In genomic region chr19:49497790-49498106, GRCh38 we compare ENCODE assay signal across 7 cellular contexts. TPM values are rescaled to one million over a fixed set of nuclear protein-coding genes. Genes with fewer than 3 reads are reported as not detected.
DNase-seq lines count a peak whose midpoint lies in the region; ATAC-seq and TF ChIP-seq lines count a peak whose summit lies in the region.

No MANE protein-coding gene starts in this region.

- peaks cover 52% of the 10 kb centered on the region for H3K36me3 Mint-ChIP-seq in activated CD8-positive, alpha-beta T cell treated with anti-CD3 and anti-CD28 coated beads, Interleukin-2, amount 10 ng/mL, durations not matched to agents 7 days and 5 days (ENCODE audit: low read depth)
- peaks cover 49% of the 10 kb centered on the region for H3K36me3 Mint-ChIP-seq in stimulated activated memory B cell treated with anti-CD40 and anti-IgM and Interleukin-4, amounts not matched to agents 10 μg/mL and 1 μg/mL and 100 μg/mL, for 72 hours

- peaks cover 52% of the 10 kb centered on the region for H3K4me1 Mint-ChIP-seq in activated CD8-positive, alpha-beta T cell treated with anti-CD3 and anti-CD28 coated beads, Interleukin-2, amount 10 ng/mL, durations not matched to agents 7 days and 5 days (ENCODE audit: low read depth)
- H3K4me1 Mint-ChIP-seq in stimulated activated memory B cell treated with anti-CD40 and anti-IgM and Interleukin-4, amounts not matched to agents 10 μg/mL and 1 μg/mL and 100 μg/mL, for 72 hours, result peaks cover 63% of the 10 kb centered on the region

- no peaks in the 10 kb centered on the region for H3K9me3 ChIP-seq in gastroesophageal sphincter

- H3K27ac ChIP-seq in HL-60 (replicated peaks) (no peak overlapping the region; the same call in 1 of the 2 replicates), gastroesophageal sphincter (peak overlapping the region in 3 of 4 donors; percentile 90 to 96 (median 92)), substantia nigra (ENCODE audit: low read depth, low read length, poor library complexity, severe bottlenecking) (no peak overlapping the region)

- H3K27me3 Mint-ChIP-seq in activated CD8-positive, alpha-beta T cell treated with anti-CD3 and anti-CD28 coated beads, Interleukin-2, amount 10 ng/mL, durations not matched to agents 7 days and 5 days (ENCODE audit: low read depth), result no peaks in the 10 kb centered on the region
- no peaks in the 10 kb centered on the region for H3K27me3 Mint-ChIP-seq in stimulated activated memory B cell treated with anti-CD40 and anti-IgM and Interleukin-4, amounts not matched to agents 10 μg/mL and 1 μg/mL and 100 μg/mL, for 72 hours

- TF ChIP-seq CTCF in HL-60 (IDR thresholded peaks at IDR 0.05; ENCODE audit: insufficient read depth, low read length) (no peak), gastroesophageal sphincter (IDR thresholded peaks at IDR 0.05) (no peak)

- no peak for TF ChIP-seq EP300 in gastroesophageal sphincter (IDR thresholded peaks at IDR 0.05)

- 83 to 100% methylated on average over 2 to 8 of the region's 12 CpGs for WGBS in gastroesophageal sphincter (ENCODE audit: low coverage in 1 of 2), 2 donors

- H3K9me3 Mint-ChIP-seq in activated CD8-positive, alpha-beta T cell treated with anti-CD3 and anti-CD28 coated beads, Interleukin-2, amount 10 ng/mL, durations not matched to agents 7 days and 5 days (ENCODE audit: insufficient read depth), result no peaks in the 10 kb centered on the region
- no peaks in the 10 kb centered on the region for H3K9me3 Mint-ChIP-seq in stimulated activated memory B cell treated with anti-CD40 and anti-IgM and Interleukin-4, amounts not matched to agents 10 μg/mL and 1 μg/mL and 100 μg/mL, for 72 hours

- H3K27me3 ChIP-seq in HL-60 (ENCODE audit: insufficient read depth, poor library complexity, severe bottlenecking), result no peaks in the 10 kb centered on the region
- no peaks in the 10 kb centered on the region for H3K27me3 ChIP-seq in gastroesophageal sphincter

- no peak for ATAC-seq in activated CD8-positive, alpha-beta T cell treated with anti-CD3 and anti-CD28 coated beads, Interleukin-2, amount 10 ng/mL, durations not matched to agents 7 days and 5 days
- no peak for ATAC-seq in gastroesophageal sphincter
- ATAC-seq in stimulated activated memory B cell treated with anti-CD40 and anti-IgM and Interleukin-4, amounts not matched to agents 10 μg/mL and 1 μg/mL and 100 μg/mL, for 72 hours, result no peak

- H3K4me3 ChIP-seq in HL-60 (replicated peaks; ENCODE audit: insufficient read depth, low read length), result peak overlapping the region; percentile 81
- H3K4me3 ChIP-seq in gastroesophageal sphincter, result peak overlapping the region in 1 of 2 donors; percentile 67

- H3K27ac Mint-ChIP-seq in activated CD8-positive, alpha-beta T cell treated with anti-CD3 and anti-CD28 coated beads, Interleukin-2, amount 10 ng/mL, durations not matched to agents 7 days and 5 days, result peak overlapping the region; percentile 99
- H3K27ac Mint-ChIP-seq in stimulated activated memory B cell treated with anti-CD40 and anti-IgM and Interleukin-4, amounts not matched to agents 10 μg/mL and 1 μg/mL and 100 μg/mL, for 72 hours, result peak overlapping the region; percentile 98

- POLR2A ChIA-PET in activated CD8-positive, alpha-beta T cell treated with anti-CD3 and anti-CD28 coated beads, Interleukin-2, amount 10 ng/mL, durations not matched to agents 7 days and 5 days (lab: Charles Lee), result no interaction called here

- TF ChIP-seq POLR2A in gastroesophageal sphincter (IDR thresholded peaks at IDR 0.05), result no peak

- peak overlapping the region; percentile 99 for H3K4me3 Mint-ChIP-seq in activated CD8-positive, alpha-beta T cell treated with anti-CD3 and anti-CD28 coated beads, Interleukin-2, amount 10 ng/mL, durations not matched to agents 7 days and 5 days
- peak overlapping the region; percentile 91 for H3K4me3 Mint-ChIP-seq in stimulated activated memory B cell treated with anti-CD40 and anti-IgM and Interleukin-4, amounts not matched to agents 10 μg/mL and 1 μg/mL and 100 μg/mL, for 72 hours

- peaks cover 8 to 58% (median 26%) of the 10 kb centered on the region in 3 donors for H3K4me1 ChIP-seq in gastroesophageal sphincter

- DNase-seq in HL-60 (ENCODE audit: low read depth in 1 of 2, low spot score in 1 of 2), result no peak
- no peak for DNase-seq in activated CD8-positive, alpha-beta T cell treated with anti-CD3 and anti-CD28 coated beads, Interleukin-2, amount 10 ng/mL, durations not matched to agents 7 days and 5 days
- no peak for DNase-seq in substantia nigra (lab: John Stamatoyannopoulos, UW)
- DNase-seq in GOT3 (lab: John Stamatoyannopoulos, UW), result no peak
- DNase-seq in DMS 273 (lab: John Stamatoyannopoulos, UW; ENCODE audit: unreplicated experiment), result no peak

- CTCF ChIA-PET in activated CD8-positive, alpha-beta T cell treated with anti-CD3 and anti-CD28 coated beads, Interleukin-2, amount 10 ng/mL, durations not matched to agents 7 days and 5 days (lab: Charles Lee), result interaction anchor here (0.9 to 2.7 kb wide), 3 partner anchors 9 to 183 kb away, joined by 3 to 8 read pairs (median 3); no protein-coding TSS in a partner anchor

- peaks cover 0 to 42% of the 10 kb centered on the region in 2 donors for H3K36me3 ChIP-seq in gastroesophageal sphincter

RNA-seq across cellular contexts. Expression of gene RPS11, which starts 1.5 kb away (rescaled TPM):
- 1,000 to 10,000 TPM; 2,117 to 2,361 TPM for total RNA-seq in activated CD8-positive, alpha-beta T cell treated with anti-CD3 and anti-CD28 coated beads, Interleukin-2, amount 10 ng/mL, durations not matched to agents 7 days and 5 days
- total RNA-seq in gastroesophageal sphincter, result 1,000 to 10,000 TPM; 2,443 to 5,156 (median 3,385) TPM

RNA-seq across cellular contexts. Expression of gene RPL13A, which starts 10.3 kb away (rescaled TPM):
- 1,000 to 10,000 TPM; 1,992 to 2,019 TPM for total RNA-seq in activated CD8-positive, alpha-beta T cell treated with anti-CD3 and anti-CD28 coated beads, Interleukin-2, amount 10 ng/mL, durations not matched to agents 7 days and 5 days
- total RNA-seq in gastroesophageal sphincter, result 1,000 to 10,000 TPM; 1,269 to 3,399 (median 2,205) TPM

RNA-seq across cellular contexts. Expression of gene FCGRT, which starts 14.7 kb away (rescaled TPM):
- total RNA-seq in activated CD8-positive, alpha-beta T cell treated with anti-CD3 and anti-CD28 coated beads, Interleukin-2, amount 10 ng/mL, durations not matched to agents 7 days and 5 days, result 1 to 10 TPM; 7.5 to 8.4 TPM
- total RNA-seq in gastroesophageal sphincter, result 100 to 1,000 TPM in 3 of 4 donors, 10 to 100 TPM in 1; 78.6 to 255 (median 158) TPM

RNA-seq across cellular contexts. Expression of gene FLT3LG, which starts 23.7 kb away (rescaled TPM):
- 100 to 1,000 TPM; 280 to 297 TPM for total RNA-seq in activated CD8-positive, alpha-beta T cell treated with anti-CD3 and anti-CD28 coated beads, Interleukin-2, amount 10 ng/mL, durations not matched to agents 7 days and 5 days
- 10 to 100 TPM in 1 of 4 donors, 1 to 10 TPM in 3; 3.1 to 21.0 (median 7.6) TPM for total RNA-seq in gastroesophageal sphincter

RNA-seq across cellular contexts. Expression of gene RCN3, which starts 30.1 kb away (rescaled TPM):
- 1 to 10 TPM; 1.9 to 2.8 TPM for total RNA-seq in activated CD8-positive, alpha-beta T cell treated with anti-CD3 and anti-CD28 coated beads, Interleukin-2, amount 10 ng/mL, durations not matched to agents 7 days and 5 days
- 10 to 100 TPM in 3 of 4 donors, 1 to 10 TPM in 1; 8.2 to 21.0 (median 12.0) TPM for total RNA-seq in gastroesophageal sphincter

Comparison
In these comparisons a context has a peak if more than half of its experiments do, and no peak if none do; other contexts are left out.
1. H3K27ac ChIP-seq: peak in gastroesophageal sphincter (3 of 4); none in HL-60 (single experiment) and substantia nigra (single experiment).
2. RNA of gene FCGRT, which starts 14.7 kb away (total RNA-seq): 78.6 to 255 TPM in gastroesophageal sphincter; 7.5 to 8.4 TPM in activated CD8-positive, alpha-beta T cell treated with anti-CD3 and anti-CD28 coated beads, Interleukin-2, amount 10 ng/mL, durations not matched to agents 7 days and 5 days; every median in the first group is over 4 times any median in the second.